ENCODE assay signal across 22 cellular contexts in genomic region chr3:12727481-12727880, GRCh38. TPM values are rescaled to one million over a fixed set of nuclear protein-coding genes. Genes with fewer than 3 reads are reported as not detected.
"Had no signal": no experiment of that assay in that cellular context is flagged by ENCODE, and none has a peak within 500 bp of the region (broad histone marks: within the 10 kb centered on the region; RNA-seq: fewer than 3 reads in every experiment).

No MANE protein-coding gene starts in this region.

- DNase-seq: Kasumi-1, MM.1S, NCI-H1092 treated with DMSO at 0.1 percent for 48 hours, NCI-H1436, NCI-H187, NCI-H2029, NCI-H2081 treated with DMSO at 0.1 percent for 48 hours, NCI-H2171, NCI-H226, NCI-H446, NCI-H510A, NCI-H524 treated with DMSO at 0.1 percent for 48 hours, NCI-H69, NCI-H774, RPMI8226, SHP77, SK-N-SH had no signal

- H3K4me3 ChIP-seq: K562 had no signal

- H3K9me3 Mint-ChIP-seq: IgD-negative memory B cell had no signal

- H3K9ac ChIP-seq: KMS-11, SK-N-SH had no signal

- H3K27ac ChIP-seq: HL-60, KMS-11 had no signal

- H3K36me3 Mint-ChIP-seq: IgD-negative memory B cell had no signal

- H3K27me3 Mint-ChIP-seq: IgD-negative memory B cell had no signal

- H3K4me2 ChIP-seq: KMS-11, SK-N-SH had no signal

- H3K9me3 ChIP-seq: SK-N-SH had no signal

- H3K27ac Mint-ChIP-seq: IgD-negative memory B cell had no signal

- H3K4me3 Mint-ChIP-seq: IgD-negative memory B cell had no signal

RNA-seq across cellular contexts. Expression of gene TMEM40, which starts 31.6 kb away (rescaled TPM):
- total RNA-seq: K562, SK-MEL-5 had no signal
